ENCODE assay signal across 9 cellular contexts in genomic region chr19:47296036-47296435, GRCh38. TPM values are rescaled to one million over a fixed set of nuclear protein-coding genes. Genes with fewer than 3 reads are reported as not detected.
A peak's percentile ranks its signal among the peaks of the same experiment; 100 is the strongest.
DNase-seq lines count a peak whose midpoint lies in the region; ATAC-seq and TF ChIP-seq lines count a peak whose summit lies in the region.
"Had no signal": no experiment of that assay in that cellular context is flagged by ENCODE, and none has a peak within 500 bp of the region (broad histone marks: within the 10 kb centered on the region; RNA-seq: fewer than 3 reads in every experiment).

No MANE protein-coding gene starts in this region.

- H3K4me1 Mint-ChIP-seq in activated T-cell treated with anti-CD3 and anti-CD28 coated beads, Interleukin-2, amount 50 U/mL, for 24 hours (ENCODE audit: low read depth), result peaks cover 3% of the 10 kb centered on the region
- peaks cover 8% of the 10 kb centered on the region for H3K4me1 Mint-ChIP-seq in nephron progenitor cell

- WGBS in stomach, 5 donors, result 16 to 30% (median 28%) methylated on average over 12 of the region's 12 CpGs

- no peak overlapping the region for H3K4me2 ChIP-seq in DND-41 (ENCODE audit: insufficient read depth, low read length)
- H3K4me2 ChIP-seq in PC-9, result no peak overlapping the region
- no peak overlapping the region for H3K4me2 ChIP-seq in fibroblast of lung (ENCODE audit: extremely low read depth, insufficient read depth, low read length)

- no peaks in the 10 kb centered on the region for H3K4me1 ChIP-seq in DND-41 (ENCODE audit: insufficient read depth, low read length)
- 0 out of 2 replicates have a peak, but pooled peaks cover 2% of the 10 kb centered on the region for H3K4me1 ChIP-seq in PC-9 (replicated peaks; ENCODE audit: insufficient read depth)
- H3K4me1 ChIP-seq in fibroblast of lung (ENCODE audit: control insufficient read depth, extremely low read depth, insufficient read depth, low read length), result no peaks in the 10 kb centered on the region
- H3K4me1 ChIP-seq in stomach, result peaks cover 0 to 6% (median 2%) of the 10 kb centered on the region in 4 donors

- TF ChIP-seq CTCF in DND-41 (IDR thresholded peaks at IDR 0.05; ENCODE audit: borderline replicate concordance, extremely low read depth, low read length, poor library complexity, severe bottlenecking) (peak; percentile 81), LNCAP (IDR thresholded peaks at IDR 0.05) (peak; percentile 49), PC-9 (conservative IDR thresholded peaks at IDR 0.05) (peak; percentile 95), fibroblast of lung (conservative IDR thresholded peaks at IDR 0.05 in 1 of 2, IDR thresholded peaks at IDR 0.05 in 1 of 2; ENCODE audit: low read depth in 1 of 2, low read length in 2 of 2) (peak; percentile 69 to 71), nephron progenitor cell (IDR thresholded peaks at IDR 0.05) (peak; percentile 82), stomach (IDR thresholded peaks at IDR 0.05) (peak in 5 of 7 experiments; percentile 21 to 87 (median 67))

- no peak overlapping the region for H3K27ac Mint-ChIP-seq in activated T-cell treated with anti-CD3 and anti-CD28 coated beads, Interleukin-2, amount 50 U/mL, for 24 hours
- no peak overlapping the region for H3K27ac Mint-ChIP-seq in nephron progenitor cell

- H3K27ac ChIP-seq in DND-41 (ENCODE audit: low read length) (no peak overlapping the region), PC-9 (no peak overlapping the region), fibroblast of lung (ENCODE audit: insufficient read depth, low read length) (no peak overlapping the region), stomach (no peak overlapping the region)

- no peaks in the 10 kb centered on the region for H3K9me3 Mint-ChIP-seq in activated T-cell treated with anti-CD3 and anti-CD28 coated beads, Interleukin-2, amount 50 U/mL, for 24 hours
- H3K9me3 Mint-ChIP-seq in nephron progenitor cell, result no peaks in the 10 kb centered on the region

- DNase-seq in DND-41 (peak; percentile 76), PC-9 (peak; percentile 70 to 71), fibroblast of lung (ENCODE audit: low read depth in 2 of 2) (peak; percentile 60 to 80), nephron progenitor cell (peak; percentile 81), stomach (peak; percentile 81)
- peak; percentile 69 for DNase-seq in activated T-cell treated with anti-CD3 and anti-CD28 coated beads, Interleukin-2, amount 50 U/mL, for 24 hours

- no peak overlapping the region for H3K9ac ChIP-seq in DND-41 (ENCODE audit: low read depth, low read length)
- H3K9ac ChIP-seq in fibroblast of lung (ENCODE audit: insufficient read depth, low read length), result no peak overlapping the region

- no peak for TF ChIP-seq POLR2A in stomach (IDR thresholded peaks at IDR 0.05)

- intact Hi-C loops in PC-9 (cut with micrococcal nuclease; ENCODE audit: unreplicated experiment) (loop anchor here (1.0 to 2.0 kb wide), 2 partner anchors 95 to 131 kb away; no protein-coding TSS in a partner anchor), stomach (cut with DNase I; ENCODE audit: low total_unique reads) (no loop called here)

- H3K36me3 Mint-ChIP-seq in activated T-cell treated with anti-CD3 and anti-CD28 coated beads, Interleukin-2, amount 50 U/mL, for 24 hours (ENCODE audit: low read depth), result no peaks in the 10 kb centered on the region
- H3K36me3 Mint-ChIP-seq in nephron progenitor cell (ENCODE audit: low read depth), result peaks cover 5% of the 10 kb centered on the region

- H3K79me2 ChIP-seq in DND-41 (ENCODE audit: insufficient read depth, low read length), result no peaks in the 10 kb centered on the region
- no peaks in the 10 kb centered on the region for H3K79me2 ChIP-seq in PC-9 (ENCODE audit: low read depth)
- no peaks in the 10 kb centered on the region for H3K79me2 ChIP-seq in fibroblast of lung (ENCODE audit: control insufficient read depth, insufficient read depth, low read length)

- no TSS peak for BruUV-seq in PC-9 (replicated peaks; lab: Mats Ljungman, UMichigan)

- no peak overlapping the region for H3K4me3 Mint-ChIP-seq in activated T-cell treated with anti-CD3 and anti-CD28 coated beads, Interleukin-2, amount 50 U/mL, for 24 hours
- no peak overlapping the region for H3K4me3 Mint-ChIP-seq in nephron progenitor cell

- no peaks in the 10 kb centered on the region for H3K27me3 Mint-ChIP-seq in activated T-cell treated with anti-CD3 and anti-CD28 coated beads, Interleukin-2, amount 50 U/mL, for 24 hours
- peaks cover 7% of the 10 kb centered on the region for H3K27me3 Mint-ChIP-seq in nephron progenitor cell (ENCODE audit: low read depth, poor library complexity)

- H3K36me3 ChIP-seq in DND-41 (ENCODE audit: insufficient read depth, low read length) (no peaks in the 10 kb centered on the region), PC-9 (ENCODE audit: low read depth) (no peaks in the 10 kb centered on the region), fibroblast of lung (ENCODE audit: control insufficient read depth, insufficient read depth, low read length) (no peaks in the 10 kb centered on the region), stomach (peaks cover 0 to 4% (median 0%) of the 10 kb centered on the region in 4 donors)

- peaks cover 9% of the 10 kb centered on the region; the same call in 1 of the 2 replicates for H3F3A ChIP-seq in PC-9 (ENCODE audit: insufficient read depth, low read depth)

- H3K27me3 ChIP-seq in DND-41 (ENCODE audit: insufficient read depth, low read length, poor library complexity) (no peaks in the 10 kb centered on the region), PC-9 (ENCODE audit: insufficient read depth, low read depth) (no peaks in the 10 kb centered on the region), fibroblast of lung (ENCODE audit: control insufficient read depth, insufficient read depth, low read length) (no peaks in the 10 kb centered on the region), stomach (no peaks in the 10 kb centered on the region)

- POLR2A ChIA-PET in PC-9 (lab: Charles Lee; ENCODE audit: unreplicated experiment), result no interaction called here

- H3K9me3 ChIP-seq in DND-41 (ENCODE audit: insufficient read depth, low read length, severe bottlenecking), result no peaks in the 10 kb centered on the region
- H3K9me3 ChIP-seq in PC-9 (ENCODE audit: insufficient read depth, low read depth), result no peaks in the 10 kb centered on the region
- no peaks in the 10 kb centered on the region for H3K9me3 ChIP-seq in fibroblast of lung (ENCODE audit: control insufficient read depth, insufficient read depth, low read depth, low read length)
- no peaks in the 10 kb centered on the region for H3K9me3 ChIP-seq in stomach

- no peak for TF ChIP-seq EP300 in stomach (IDR thresholded peaks at IDR 0.05)

- no peaks in the 10 kb centered on the region for H4K20me1 ChIP-seq in DND-41 (ENCODE audit: insufficient read depth, low read length)
- no peaks in the 10 kb centered on the region for H4K20me1 ChIP-seq in PC-9 (ENCODE audit: insufficient read depth)
- H4K20me1 ChIP-seq in fibroblast of lung (ENCODE audit: control insufficient read depth, extremely low read depth, insufficient read depth, low read length), result no peaks in the 10 kb centered on the region

- ATAC-seq in DND-41 (ENCODE audit: insufficient read depth, low read depth), result peak; percentile 90
- ATAC-seq in GM18858 (IDR thresholded peaks at IDR 0.05; ENCODE audit: unreplicated experiment), result no peak

- H2AFZ ChIP-seq in DND-41 (ENCODE audit: low read depth, low read length), result no peak overlapping the region
- no peak overlapping the region for H2AFZ ChIP-seq in PC-9
- H2AFZ ChIP-seq in fibroblast of lung (ENCODE audit: low read length), result no peak overlapping the region

- H3K9me2 ChIP-seq in PC-9 (ENCODE audit: insufficient read depth), result no peaks in the 10 kb centered on the region

- H3K4me3 ChIP-seq in DND-41 (ENCODE audit: low read depth in 1 of 2, low read length in 2 of 2) (no peak overlapping the region), PC-9 (no peak overlapping the region), fibroblast of lung (replicated peaks in 1 of 4; ENCODE audit: control extremely low read depth in 1 of 4, insufficient read depth in 1 of 4, low read depth in 3 of 4, low read length in 4 of 4) (no peak overlapping the region), stomach (no peak overlapping the region)

- CTCF ChIA-PET in PC-9 (lab: Charles Lee), result interaction anchor here (0.6 to 1.0 kb wide), 3 partner anchors 132 to 922 kb away, joined by 3 to 4 read pairs (median 4); no protein-coding TSS in a partner anchor

RNA-seq across cellular contexts. Expression of gene C5AR1, which starts 13.6 kb away (rescaled TPM):
- total RNA-seq in PC-9 (2021) (8.5 and 10.8 TPM in 2 replicates), fibroblast of lung (under 0.01 and 0.33 TPM in 2 replicates), stomach (10 to 100 TPM in 1 of 5 donors, 1 to 10 TPM in 3, under 1 TPM in 1; 0.45 to 15.2 (median 1.9) TPM)
- polyA plus RNA-seq in fibroblast of lung (0.73 and 0.81 TPM in 2 replicates), stomach (1 to 10 TPM; 2.3 to 7.2 (median 3.5) TPM)
- polyA plus RNA-seq in fibroblast of lung (2012), result 0.46 and 0.72 TPM in 2 replicates
- polyA minus RNA-seq in fibroblast of lung (ENCODE audit: low replicate concordance), result 0.71 TPM in 1 of 2 replicates, not detected in the other

RNA-seq across cellular contexts. Expression of gene INAFM1, which starts 21.4 kb away (rescaled TPM):
- total RNA-seq in PC-9 (2021) (13.5 and 21.3 TPM in 2 replicates), fibroblast of lung (1.8 and 3.6 TPM in 2 replicates), stomach (1 to 10 TPM in 4 of 5 donors, not detected in 1; 1.8 to 7.7 (median 4.5) TPM)
- polyA plus RNA-seq in fibroblast of lung (1.9 and 2.0 TPM in 2 replicates), stomach (10 to 100 TPM; 14.1 to 48.0 (median 18.7) TPM)
- polyA plus RNA-seq in fibroblast of lung (2012), result 17.9 and 20.4 TPM in 2 replicates
- polyA minus RNA-seq in fibroblast of lung (ENCODE audit: low replicate concordance), result 2.7 and 5.7 TPM in 2 replicates

RNA-seq across cellular contexts. Expression of gene C5AR2, which starts 35.9 kb away (rescaled TPM):
- total RNA-seq in PC-9 (2021) (not detected in 2 replicates), fibroblast of lung (under 0.01 TPM in 1 of 2 replicates, not detected in the other), stomach (10 to 100 TPM in 1 of 5 donors, under 1 TPM in 2, not detected in 2; 0.73 to 11.1 (median 0.87) TPM)
- polyA plus RNA-seq in fibroblast of lung (0.02 and 0.08 TPM in 2 replicates), stomach (under 1 TPM; 0.13 to 0.93 (median 0.76) TPM)
- 0.03 TPM in 1 of 2 replicates, not detected in the other for polyA plus RNA-seq in fibroblast of lung (2012)
- 0.07 TPM in 1 of 2 replicates, not detected in the other for polyA minus RNA-seq in fibroblast of lung (ENCODE audit: low replicate concordance)
- total RNA-seq: activated CD8-positive, alpha-beta memory T cell treated with anti-CD3 and anti-CD28 coated beads for 36 hours had no signal

RNA-seq across cellular contexts. Expression of gene CCDC9, which starts 39.7 kb away (rescaled TPM):
- total RNA-seq in PC-9 (2021) (34.7 and 37.0 TPM in 2 replicates), fibroblast of lung (8.0 and 8.1 TPM in 2 replicates), stomach (10 to 100 TPM; 16.1 to 62.4 (median 21.7) TPM)
- polyA plus RNA-seq in fibroblast of lung (5.4 and 7.2 TPM in 2 replicates), stomach (10 to 100 TPM; 14.3 to 35.1 (median 20.9) TPM)
- 20.0 and 24.8 TPM in 2 replicates for polyA plus RNA-seq in fibroblast of lung (2012)
- 2.1 and 29.6 TPM in 2 replicates for polyA minus RNA-seq in fibroblast of lung (ENCODE audit: low replicate concordance)

RNA-seq across cellular contexts. Expression of gene DHX34, which starts 53.1 kb away (rescaled TPM):
- total RNA-seq in PC-9 (2021) (23.0 TPM in 2 replicates), fibroblast of lung (7.2 and 8.3 TPM in 2 replicates), stomach (10 to 100 TPM in 4 of 5 donors, 1 to 10 TPM in 1; 8.1 to 28.6 (median 13.4) TPM)
- polyA plus RNA-seq in fibroblast of lung (2.6 and 5.6 TPM in 2 replicates), stomach (1 to 10 TPM; 6.9 to 9.7 (median 9.0) TPM)
- 4.4 and 10.3 TPM in 2 replicates for polyA plus RNA-seq in fibroblast of lung (2012)
- polyA minus RNA-seq in fibroblast of lung (ENCODE audit: low replicate concordance), result 7.3 and 13.2 TPM in 2 replicates
